Comparison of ENCODE assay signal across 1 cellular context in the genomic region with DNA sequence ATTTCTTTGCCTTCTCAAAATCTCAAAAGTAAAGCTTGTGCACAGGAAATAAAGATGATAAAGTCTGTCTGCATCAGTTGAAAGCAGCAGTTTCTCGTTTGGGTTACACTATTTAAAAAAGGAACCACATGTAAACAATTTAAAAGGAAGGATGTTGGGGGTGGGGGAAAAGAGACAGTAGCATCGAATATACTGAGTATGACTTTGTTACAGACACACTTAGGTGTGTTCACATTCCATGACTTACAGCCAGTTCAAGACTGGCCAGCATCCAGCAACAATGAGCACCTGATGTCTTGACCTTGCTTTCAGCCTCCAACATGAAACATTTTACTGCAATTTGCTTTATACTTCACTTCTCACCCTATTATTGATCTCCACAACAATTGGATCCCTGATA.
TF ChIP-seq lines count a peak whose summit lies in the region.

No MANE protein-coding gene starts in this region.

TF ChIP-seq in H1, 55 proteins besides CTCF, POLR2A, EP300 and RAD21:
- TF ChIP-seq SP4 (IDR thresholded peaks at IDR 0.05; ENCODE audit: low read length) (no peak), YY1 (IDR thresholded peaks at IDR 0.05; ENCODE audit: low read depth, low read length) (no peak), SIRT6 (IDR thresholded peaks at IDR 0.05; ENCODE audit: low read length) (no peak), BCL11A (IDR thresholded peaks at IDR 0.05; ENCODE audit: low read depth in 2 of 2, low read length in 2 of 2) (no peak), JUND (IDR thresholded peaks at IDR 0.05; ENCODE audit: low read length) (no peak), PHF8 (conservative IDR thresholded peaks at IDR 0.05; ENCODE audit: low read depth, low read length) (no peak), SP1 (IDR thresholded peaks at IDR 0.05; ENCODE audit: low read depth, low read length) (no peak)
- TF ChIP-seq, protein P1, sequence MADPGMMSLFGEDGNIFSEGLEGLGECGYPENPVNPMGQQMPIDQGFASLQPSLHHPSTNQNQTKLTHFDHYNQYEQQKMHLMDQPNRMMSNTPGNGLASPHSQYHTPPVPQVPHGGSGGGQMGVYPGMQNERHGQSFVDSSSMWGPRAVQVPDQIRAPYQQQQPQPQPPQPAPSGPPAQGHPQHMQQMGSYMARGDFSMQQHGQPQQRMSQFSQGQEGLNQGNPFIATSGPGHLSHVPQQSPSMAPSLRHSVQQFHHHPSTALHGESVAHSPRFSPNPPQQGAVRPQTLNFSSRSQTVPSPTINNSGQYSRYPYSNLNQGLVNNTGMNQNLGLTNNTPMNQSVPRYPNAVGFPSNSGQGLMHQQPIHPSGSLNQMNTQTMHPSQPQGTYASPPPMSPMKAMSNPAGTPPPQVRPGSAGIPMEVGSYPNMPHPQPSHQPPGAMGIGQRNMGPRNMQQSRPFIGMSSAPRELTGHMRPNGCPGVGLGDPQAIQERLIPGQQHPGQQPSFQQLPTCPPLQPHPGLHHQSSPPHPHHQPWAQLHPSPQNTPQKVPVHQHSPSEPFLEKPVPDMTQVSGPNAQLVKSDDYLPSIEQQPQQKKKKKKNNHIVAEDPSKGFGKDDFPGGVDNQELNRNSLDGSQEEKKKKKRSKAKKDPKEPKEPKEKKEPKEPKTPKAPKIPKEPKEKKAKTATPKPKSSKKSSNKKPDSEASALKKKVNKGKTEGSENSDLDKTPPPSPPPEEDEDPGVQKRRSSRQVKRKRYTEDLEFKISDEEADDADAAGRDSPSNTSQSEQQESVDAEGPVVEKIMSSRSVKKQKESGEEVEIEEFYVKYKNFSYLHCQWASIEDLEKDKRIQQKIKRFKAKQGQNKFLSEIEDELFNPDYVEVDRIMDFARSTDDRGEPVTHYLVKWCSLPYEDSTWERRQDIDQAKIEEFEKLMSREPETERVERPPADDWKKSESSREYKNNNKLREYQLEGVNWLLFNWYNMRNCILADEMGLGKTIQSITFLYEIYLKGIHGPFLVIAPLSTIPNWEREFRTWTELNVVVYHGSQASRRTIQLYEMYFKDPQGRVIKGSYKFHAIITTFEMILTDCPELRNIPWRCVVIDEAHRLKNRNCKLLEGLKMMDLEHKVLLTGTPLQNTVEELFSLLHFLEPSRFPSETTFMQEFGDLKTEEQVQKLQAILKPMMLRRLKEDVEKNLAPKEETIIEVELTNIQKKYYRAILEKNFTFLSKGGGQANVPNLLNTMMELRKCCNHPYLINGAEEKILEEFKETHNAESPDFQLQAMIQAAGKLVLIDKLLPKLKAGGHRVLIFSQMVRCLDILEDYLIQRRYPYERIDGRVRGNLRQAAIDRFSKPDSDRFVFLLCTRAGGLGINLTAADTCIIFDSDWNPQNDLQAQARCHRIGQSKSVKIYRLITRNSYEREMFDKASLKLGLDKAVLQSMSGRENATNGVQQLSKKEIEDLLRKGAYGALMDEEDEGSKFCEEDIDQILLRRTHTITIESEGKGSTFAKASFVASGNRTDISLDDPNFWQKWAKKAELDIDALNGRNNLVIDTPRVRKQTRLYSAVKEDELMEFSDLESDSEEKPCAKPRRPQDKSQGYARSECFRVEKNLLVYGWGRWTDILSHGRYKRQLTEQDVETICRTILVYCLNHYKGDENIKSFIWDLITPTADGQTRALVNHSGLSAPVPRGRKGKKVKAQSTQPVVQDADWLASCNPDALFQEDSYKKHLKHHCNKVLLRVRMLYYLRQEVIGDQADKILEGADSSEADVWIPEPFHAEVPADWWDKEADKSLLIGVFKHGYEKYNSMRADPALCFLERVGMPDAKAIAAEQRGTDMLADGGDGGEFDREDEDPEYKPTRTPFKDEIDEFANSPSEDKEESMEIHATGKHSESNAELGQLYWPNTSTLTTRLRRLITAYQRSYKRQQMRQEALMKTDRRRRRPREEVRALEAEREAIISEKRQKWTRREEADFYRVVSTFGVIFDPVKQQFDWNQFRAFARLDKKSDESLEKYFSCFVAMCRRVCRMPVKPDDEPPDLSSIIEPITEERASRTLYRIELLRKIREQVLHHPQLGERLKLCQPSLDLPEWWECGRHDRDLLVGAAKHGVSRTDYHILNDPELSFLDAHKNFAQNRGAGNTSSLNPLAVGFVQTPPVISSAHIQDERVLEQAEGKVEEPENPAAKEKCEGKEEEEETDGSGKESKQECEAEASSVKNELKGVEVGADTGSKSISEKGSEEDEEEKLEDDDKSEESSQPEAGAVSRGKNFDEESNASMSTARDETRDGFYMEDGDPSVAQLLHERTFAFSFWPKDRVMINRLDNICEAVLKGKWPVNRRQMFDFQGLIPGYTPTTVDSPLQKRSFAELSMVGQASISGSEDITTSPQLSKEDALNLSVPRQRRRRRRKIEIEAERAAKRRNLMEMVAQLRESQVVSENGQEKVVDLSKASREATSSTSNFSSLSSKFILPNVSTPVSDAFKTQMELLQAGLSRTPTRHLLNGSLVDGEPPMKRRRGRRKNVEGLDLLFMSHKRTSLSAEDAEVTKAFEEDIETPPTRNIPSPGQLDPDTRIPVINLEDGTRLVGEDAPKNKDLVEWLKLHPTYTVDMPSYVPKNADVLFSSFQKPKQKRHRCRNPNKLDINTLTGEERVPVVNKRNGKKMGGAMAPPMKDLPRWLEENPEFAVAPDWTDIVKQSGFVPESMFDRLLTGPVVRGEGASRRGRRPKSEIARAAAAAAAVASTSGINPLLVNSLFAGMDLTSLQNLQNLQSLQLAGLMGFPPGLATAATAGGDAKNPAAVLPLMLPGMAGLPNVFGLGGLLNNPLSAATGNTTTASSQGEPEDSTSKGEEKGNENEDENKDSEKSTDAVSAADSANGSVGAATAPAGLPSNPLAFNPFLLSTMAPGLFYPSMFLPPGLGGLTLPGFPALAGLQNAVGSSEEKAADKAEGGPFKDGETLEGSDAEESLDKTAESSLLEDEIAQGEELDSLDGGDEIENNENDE (IDR thresholded peaks at IDR 0.05; ENCODE audit: insufficient replicate concordance, low read length), result no peak
